28 cellular contexts compared by ENCODE assay signal in genomic region chr5:101206534-101206933, GRCh38.
"Had no signal": no experiment of that assay in that cellular context is flagged by ENCODE, and none has a peak within 500 bp of the region (broad histone marks: within the 10 kb centered on the region; RNA-seq: fewer than 3 reads in every experiment).

No MANE protein-coding gene starts in this region.

- DNase-seq: natural killer cell; occipital lobe; ovary; posterior cingulate gyrus; psoas muscle; right cardiac atrium; right lobe of liver; sigmoid colon; small intestine; stimulated activated CD4-positive, alpha-beta T cell treated with anti-CD3 and anti-CD28 coated beads, Interleukin-15, amount 100 ng/mL, for 24 hours; stimulated activated CD4-positive, alpha-beta T cell treated with anti-CD3 and anti-CD28 coated beads, Interleukin-2, amount 100 ng/mL, for 24 hours; stimulated activated CD4-positive, alpha-beta T cell treated with anti-CD3 and anti-CD28 coated beads, Interleukin-2, amount 100 ng/mL, for 48 hours; stimulated activated CD4-positive, alpha-beta T cell treated with anti-CD3 and anti-CD28 coated beads, Interleukin-4, amount 100 ng/mL, for 24 hours; stimulated activated CD8-positive, alpha-beta memory T cell treated with anti-CD3 and anti-CD28 coated beads, Interleukin-4, amount 100 ng/mL, for 48 hours; stimulated activated naive CD4-positive, alpha-beta T cell; stimulated activated naive CD8-positive, alpha-beta T cell treated with anti-CD3 and anti-CD28 coated beads, Interleukin-15, amount 100 ng/mL, for 72 hours; stimulated activated naive CD8-positive, alpha-beta T cell treated with anti-CD3 and anti-CD28 coated beads, Interleukin-15, Interleukin-2, amounts not matched to agents 100 U/mL and 50 U/mL, for 24 hours; thyroid gland; upper lobe of left lung had no signal

- H3K27me3 Mint-ChIP-seq: progenitor cell of endocrine pancreas; stimulated activated memory B cell treated with anti-CD40 and anti-IgM and Interleukin-4, amounts not matched to agents 10 μg/mL and 1 μg/mL and 100 μg/mL, for 72 hours; stimulated activated naive CD8-positive, alpha-beta T cell treated with anti-CD3 and anti-CD28 coated beads, Interleukin-15, amount 100 ng/mL, for 72 hours had no signal

- H3K4me1 Mint-ChIP-seq: natural killer cell; nephron; neural progenitor cell; stimulated activated memory B cell treated with anti-CD40 and anti-IgM and Interleukin-4, amounts not matched to agents 10 μg/mL and 1 μg/mL and 100 μg/mL, for 72 hours; stimulated activated naive CD8-positive, alpha-beta T cell treated with anti-CD3 and anti-CD28 coated beads, Interleukin-15, amount 100 ng/mL, for 72 hours had no signal

- H3K36me3 ChIP-seq: neural progenitor cell, ovary, right lobe of liver, sigmoid colon, thoracic aorta, thyroid gland, tibial nerve, upper lobe of left lung, vagina had no signal

- FAIRE-seq: small intestine, urothelium cell line had no signal

- H3K4me3 ChIP-seq: neural progenitor cell, ovary, psoas muscle, right lobe of liver, sigmoid colon, thoracic aorta, thyroid gland, tibial nerve, upper lobe of left lung, vagina had no signal

- H3K79me2 ChIP-seq: parathyroid adenoma had no signal

- H3K9me3 Mint-ChIP-seq: stimulated activated naive CD8-positive, alpha-beta T cell treated with anti-CD3 and anti-CD28 coated beads, Interleukin-15, amount 100 ng/mL, for 72 hours had no signal

- H3K36me3 Mint-ChIP-seq: natural killer cell; neural progenitor cell; stimulated activated memory B cell treated with anti-CD40 and anti-IgM and Interleukin-4, amounts not matched to agents 10 μg/mL and 1 μg/mL and 100 μg/mL, for 72 hours had no signal

- H3K4me3 Mint-ChIP-seq: natural killer cell; nephron; neural progenitor cell; stimulated activated memory B cell treated with anti-CD40 and anti-IgM and Interleukin-4, amounts not matched to agents 10 μg/mL and 1 μg/mL and 100 μg/mL, for 72 hours; stimulated activated naive CD8-positive, alpha-beta T cell treated with anti-CD3 and anti-CD28 coated beads, Interleukin-15, amount 100 ng/mL, for 72 hours had no signal

- H3K4me2 ChIP-seq: neural progenitor cell had no signal

- H3K27ac ChIP-seq: neural progenitor cell, ovary, parathyroid adenoma, psoas muscle, right lobe of liver, sigmoid colon, thoracic aorta, thyroid gland, tibial nerve, upper lobe of left lung, vagina had no signal

- ATAC-seq: natural killer cell; psoas muscle; right cardiac atrium; right lobe of liver; stimulated activated memory B cell treated with anti-CD40 and anti-IgM and Interleukin-4, amounts not matched to agents 10 μg/mL and 1 μg/mL and 100 μg/mL, for 72 hours; stimulated activated naive CD8-positive, alpha-beta T cell treated with anti-CD3 and anti-CD28 coated beads, Interleukin-15, amount 100 ng/mL, for 72 hours; stimulated activated naive CD8-positive, alpha-beta T cell treated with anti-CD3 and anti-CD28 coated beads, Interleukin-15, Interleukin-2, amounts not matched to agents 100 U/mL and 50 U/mL, for 24 hours had no signal

- H2AFZ ChIP-seq: neural progenitor cell, parathyroid adenoma had no signal

- H3K9me3 ChIP-seq: ovary, psoas muscle, right lobe of liver, sigmoid colon, thoracic aorta, thyroid gland, tibial nerve, upper lobe of left lung, vagina had no signal

- H3K27ac Mint-ChIP-seq: natural killer cell; nephron; neural progenitor cell; progenitor cell of endocrine pancreas; stimulated activated memory B cell treated with anti-CD40 and anti-IgM and Interleukin-4, amounts not matched to agents 10 μg/mL and 1 μg/mL and 100 μg/mL, for 72 hours; stimulated activated naive CD8-positive, alpha-beta T cell treated with anti-CD3 and anti-CD28 coated beads, Interleukin-15, amount 100 ng/mL, for 72 hours had no signal

- H3K4me1 ChIP-seq: neural progenitor cell, parathyroid adenoma, psoas muscle, right lobe of liver, sigmoid colon, thyroid gland, tibial nerve, upper lobe of left lung, vagina had no signal

- H3K9ac ChIP-seq: neural progenitor cell, parathyroid adenoma had no signal

- H3K27me3 ChIP-seq: neural progenitor cell, ovary, right lobe of liver, sigmoid colon, thyroid gland, tibial nerve, upper lobe of left lung, vagina had no signal
